ENCODE assay signal across 1 cellular context in the genomic region with DNA sequence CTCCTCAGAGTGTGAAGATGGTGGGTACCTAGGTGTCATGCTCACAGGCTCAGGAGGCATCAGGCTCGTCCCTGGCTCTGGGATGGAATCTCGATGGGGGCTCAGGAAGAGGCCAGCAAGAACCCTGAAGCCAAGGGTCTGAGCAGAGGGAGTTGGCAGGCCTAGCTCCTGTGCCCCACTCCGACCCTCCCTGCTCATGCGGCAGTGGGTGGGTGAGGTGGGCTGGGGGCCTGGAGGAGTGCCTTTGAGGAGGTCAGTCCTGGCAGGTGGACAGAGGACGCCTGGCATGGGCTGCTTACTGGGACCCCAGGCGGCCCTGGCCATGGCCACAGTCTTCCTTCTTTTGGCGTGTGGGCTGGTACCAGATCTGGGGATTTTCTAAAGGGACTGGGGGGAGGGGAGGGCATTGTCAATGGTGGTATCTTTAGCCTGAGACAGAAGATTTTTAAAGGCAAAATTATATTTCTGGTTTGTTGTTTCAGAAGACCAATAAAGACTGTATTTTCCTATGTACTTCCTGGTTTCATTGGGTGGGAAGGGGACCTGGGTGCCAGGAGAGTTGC.
TF ChIP-seq lines count a peak whose summit lies in the region.

No MANE protein-coding gene starts in this region.

TF ChIP-seq in GM23338, 12 proteins besides CTCF, POLR2A, EP300 and RAD21 (continued from another document):
- TF ChIP-seq, protein P1, sequence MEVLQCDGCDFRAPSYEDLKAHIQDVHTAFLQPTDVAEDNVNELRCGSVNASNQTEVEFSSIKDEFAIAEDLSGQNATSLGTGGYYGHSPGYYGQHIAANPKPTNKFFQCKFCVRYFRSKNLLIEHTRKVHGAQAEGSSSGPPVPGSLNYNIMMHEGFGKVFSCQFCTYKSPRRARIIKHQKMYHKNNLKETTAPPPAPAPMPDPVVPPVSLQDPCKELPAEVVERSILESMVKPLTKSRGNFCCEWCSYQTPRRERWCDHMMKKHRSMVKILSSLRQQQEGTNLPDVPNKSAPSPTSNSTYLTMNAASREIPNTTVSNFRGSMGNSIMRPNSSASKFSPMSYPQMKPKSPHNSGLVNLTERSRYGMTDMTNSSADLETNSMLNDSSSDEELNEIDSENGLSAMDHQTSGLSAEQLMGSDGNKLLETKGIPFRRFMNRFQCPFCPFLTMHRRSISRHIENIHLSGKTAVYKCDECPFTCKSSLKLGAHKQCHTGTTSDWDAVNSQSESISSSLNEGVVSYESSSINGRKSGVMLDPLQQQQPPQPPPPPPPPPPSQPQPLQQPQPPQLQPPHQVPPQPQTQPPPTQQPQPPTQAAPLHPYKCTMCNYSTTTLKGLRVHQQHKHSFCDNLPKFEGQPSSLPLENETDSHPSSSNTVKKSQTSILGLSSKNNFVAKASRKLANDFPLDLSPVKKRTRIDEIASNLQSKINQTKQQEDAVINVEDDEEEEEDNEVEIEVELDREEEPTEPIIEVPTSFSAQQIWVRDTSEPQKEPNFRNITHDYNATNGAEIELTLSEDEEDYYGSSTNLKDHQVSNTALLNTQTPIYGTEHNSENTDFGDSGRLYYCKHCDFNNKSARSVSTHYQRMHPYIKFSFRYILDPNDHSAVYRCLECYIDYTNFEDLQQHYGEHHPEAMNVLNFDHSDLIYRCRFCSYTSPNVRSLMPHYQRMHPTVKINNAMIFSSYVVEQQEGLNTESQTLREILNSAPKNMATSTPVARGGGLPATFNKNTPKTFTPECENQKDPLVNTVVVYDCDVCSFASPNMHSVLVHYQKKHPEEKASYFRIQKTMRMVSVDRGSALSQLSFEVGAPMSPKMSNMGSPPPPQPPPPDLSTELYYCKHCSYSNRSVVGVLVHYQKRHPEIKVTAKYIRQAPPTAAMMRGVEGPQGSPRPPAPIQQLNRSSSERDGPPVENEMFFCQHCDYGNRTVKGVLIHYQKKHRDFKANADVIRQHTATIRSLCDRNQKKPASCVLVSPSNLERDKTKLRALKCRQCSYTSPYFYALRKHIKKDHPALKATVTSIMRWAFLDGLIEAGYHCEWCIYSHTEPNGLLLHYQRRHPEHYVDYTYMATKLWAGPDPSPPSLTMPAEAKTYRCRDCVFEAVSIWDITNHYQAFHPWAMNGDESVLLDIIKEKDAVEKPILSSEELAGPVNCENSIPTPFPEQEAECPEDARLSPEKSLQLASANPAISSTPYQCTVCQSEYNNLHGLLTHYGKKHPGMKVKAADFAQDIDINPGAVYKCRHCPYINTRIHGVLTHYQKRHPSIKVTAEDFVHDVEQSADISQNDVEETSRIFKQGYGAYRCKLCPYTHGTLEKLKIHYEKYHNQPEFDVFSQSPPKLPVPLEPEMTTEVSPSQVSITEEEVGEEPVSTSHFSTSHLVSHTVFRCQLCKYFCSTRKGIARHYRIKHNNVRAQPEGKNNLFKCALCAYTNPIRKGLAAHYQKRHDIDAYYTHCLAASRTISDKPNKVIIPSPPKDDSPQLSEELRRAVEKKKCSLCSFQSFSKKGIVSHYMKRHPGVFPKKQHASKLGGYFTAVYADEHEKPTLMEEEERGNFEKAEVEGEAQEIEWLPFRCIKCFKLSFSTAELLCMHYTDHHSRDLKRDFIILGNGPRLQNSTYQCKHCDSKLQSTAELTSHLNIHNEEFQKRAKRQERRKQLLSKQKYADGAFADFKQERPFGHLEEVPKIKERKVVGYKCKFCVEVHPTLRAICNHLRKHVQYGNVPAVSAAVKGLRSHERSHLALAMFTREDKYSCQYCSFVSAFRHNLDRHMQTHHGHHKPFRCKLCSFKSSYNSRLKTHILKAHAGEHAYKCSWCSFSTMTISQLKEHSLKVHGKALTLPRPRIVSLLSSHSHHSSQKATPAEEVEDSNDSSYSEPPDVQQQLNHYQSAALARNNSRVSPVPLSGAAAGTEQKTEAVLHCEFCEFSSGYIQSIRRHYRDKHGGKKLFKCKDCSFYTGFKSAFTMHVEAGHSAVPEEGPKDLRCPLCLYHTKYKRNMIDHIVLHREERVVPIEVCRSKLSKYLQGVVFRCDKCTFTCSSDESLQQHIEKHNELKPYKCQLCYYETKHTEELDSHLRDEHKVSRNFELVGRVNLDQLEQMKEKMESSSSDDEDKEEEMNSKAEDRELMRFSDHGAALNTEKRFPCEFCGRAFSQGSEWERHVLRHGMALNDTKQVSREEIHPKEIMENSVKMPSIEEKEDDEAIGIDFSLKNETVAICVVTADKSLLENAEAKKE (CRISPR knock-in tag; IDR thresholded peaks at IDR 0.05): no peak
- TF ChIP-seq POLR2AphosphoS5 (IDR thresholded peaks at IDR 0.05; ENCODE audit: low read depth) (no peak), ZNF114 (CRISPR knock-in tag; IDR thresholded peaks at IDR 0.05) (no peak), EZH2 (IDR thresholded peaks at IDR 0.05; ENCODE audit: low read depth, unreplicated experiment) (no peak), ZNF331 (CRISPR knock-in tag; IDR thresholded peaks at IDR 0.05; ENCODE audit: low read depth) (no peak), NANOG (IDR thresholded peaks at IDR 0.05; ENCODE audit: borderline replicate concordance) (no peak), JUNB (IDR thresholded peaks at IDR 0.05; ENCODE audit: unreplicated experiment) (no peak), CREB1 (CRISPR knock-in tag; IDR thresholded peaks at IDR 0.05; ENCODE audit: low read depth) (no peak), STAT1 (IDR thresholded peaks at IDR 0.05; ENCODE audit: unreplicated experiment) (no peak)
- TF ChIP-seq, protein P2, sequence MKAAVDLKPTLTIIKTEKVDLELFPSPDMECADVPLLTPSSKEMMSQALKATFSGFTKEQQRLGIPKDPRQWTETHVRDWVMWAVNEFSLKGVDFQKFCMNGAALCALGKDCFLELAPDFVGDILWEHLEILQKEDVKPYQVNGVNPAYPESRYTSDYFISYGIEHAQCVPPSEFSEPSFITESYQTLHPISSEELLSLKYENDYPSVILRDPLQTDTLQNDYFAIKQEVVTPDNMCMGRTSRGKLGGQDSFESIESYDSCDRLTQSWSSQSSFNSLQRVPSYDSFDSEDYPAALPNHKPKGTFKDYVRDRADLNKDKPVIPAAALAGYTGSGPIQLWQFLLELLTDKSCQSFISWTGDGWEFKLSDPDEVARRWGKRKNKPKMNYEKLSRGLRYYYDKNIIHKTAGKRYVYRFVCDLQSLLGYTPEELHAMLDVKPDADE (IDR thresholded peaks at IDR 0.05): no peak
TF ChIP-seq in GM23338: peak in this region for 0.
